In the genomic region with DNA sequence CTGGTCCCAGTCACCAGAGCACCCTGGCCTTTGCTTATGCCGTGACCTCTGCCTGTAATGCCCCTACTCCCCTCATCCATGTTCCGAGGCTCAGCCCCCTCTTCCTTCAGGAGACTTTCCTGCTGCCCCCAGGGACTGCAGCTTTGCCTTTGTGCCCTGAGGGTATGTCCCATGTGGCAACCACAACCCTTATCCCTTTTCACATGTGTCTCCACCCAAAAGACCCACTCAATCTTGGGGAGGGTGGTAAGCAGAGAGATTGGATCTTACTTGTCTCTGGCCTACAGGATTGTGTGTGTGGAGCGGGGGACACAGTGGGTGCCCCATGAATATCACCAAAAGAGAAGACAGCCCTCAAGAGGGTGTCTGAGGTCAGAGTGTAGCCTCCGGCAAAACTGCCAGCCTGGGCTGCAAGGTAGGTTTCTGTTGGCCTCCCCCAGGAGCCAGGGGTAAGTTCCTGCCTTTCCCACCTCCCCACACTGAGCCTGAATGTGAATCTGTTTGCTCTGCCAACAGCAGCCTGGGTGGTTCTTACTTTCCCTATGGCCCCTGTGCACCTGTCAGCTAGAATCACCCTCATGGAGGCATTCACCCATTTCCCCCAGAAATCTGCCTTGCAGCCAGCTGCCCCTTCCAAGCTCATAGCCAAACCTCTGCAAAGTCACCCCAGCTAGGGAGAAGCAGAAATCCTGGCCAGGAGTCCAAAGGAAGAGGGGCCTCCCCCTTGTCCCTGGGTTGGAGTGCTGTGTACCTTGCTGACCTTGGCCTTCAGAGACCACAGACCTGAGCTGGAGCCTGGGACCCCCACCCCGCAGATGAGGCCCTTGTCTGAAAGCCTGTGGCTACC, we compare ENCODE assay signal across 13 cellular contexts.
"Had no signal": no experiment of that assay in that cellular context is flagged by ENCODE, and none has a peak within 500 bp of the region (broad histone marks: within the 10 kb centered on the region; RNA-seq: fewer than 3 reads in every experiment).

No MANE protein-coding gene starts in this region.

- ATAC-seq: activated CD8-positive, alpha-beta T cell treated with anti-CD3 and anti-CD28 coated beads for 36 hours; left lung; natural killer cell had no signal

- H3K27ac ChIP-seq: cardiac muscle cell, left lung, thyroid gland, uterus, VCaP had no signal

- H3K4me3 ChIP-seq: cardiac muscle cell, left lung, thyroid gland, uterus had no signal

- H3K27me3 ChIP-seq: cardiac muscle cell, left lung, thyroid gland, uterus had no signal

- DNase-seq: activated CD4-positive, alpha-beta T cell treated with anti-CD3 and anti-CD28 coated beads for 4 hours; activated CD8-positive, alpha-beta memory T cell treated with anti-CD3 and anti-CD28 coated beads, Interleukin-2, amount 50 U/mL, for 4 hours; activated CD8-positive, alpha-beta T cell treated with anti-CD3 and anti-CD28 coated beads for 36 hours; activated naive CD4-positive, alpha-beta T cell treated with anti-CD3 and anti-CD28 coated beads for 36 hours; foreskin melanocyte; head of caudate nucleus; left lung; natural killer cell; stimulated activated CD4-positive, alpha-beta T cell treated with anti-CD3 and anti-CD28 coated beads, Interleukin-4, amount 100 ng/mL, for 4 hours; thyroid gland; uterus had no signal

- H3K4me1 ChIP-seq: thyroid gland, uterus had no signal

- H3K9me3 ChIP-seq: left lung, thyroid gland, uterus had no signal

- H3K36me3 ChIP-seq: cardiac muscle cell, left lung, thyroid gland, uterus had no signal
